Comparison of ENCODE assay signal across 1 cellular context in the genomic region with DNA sequence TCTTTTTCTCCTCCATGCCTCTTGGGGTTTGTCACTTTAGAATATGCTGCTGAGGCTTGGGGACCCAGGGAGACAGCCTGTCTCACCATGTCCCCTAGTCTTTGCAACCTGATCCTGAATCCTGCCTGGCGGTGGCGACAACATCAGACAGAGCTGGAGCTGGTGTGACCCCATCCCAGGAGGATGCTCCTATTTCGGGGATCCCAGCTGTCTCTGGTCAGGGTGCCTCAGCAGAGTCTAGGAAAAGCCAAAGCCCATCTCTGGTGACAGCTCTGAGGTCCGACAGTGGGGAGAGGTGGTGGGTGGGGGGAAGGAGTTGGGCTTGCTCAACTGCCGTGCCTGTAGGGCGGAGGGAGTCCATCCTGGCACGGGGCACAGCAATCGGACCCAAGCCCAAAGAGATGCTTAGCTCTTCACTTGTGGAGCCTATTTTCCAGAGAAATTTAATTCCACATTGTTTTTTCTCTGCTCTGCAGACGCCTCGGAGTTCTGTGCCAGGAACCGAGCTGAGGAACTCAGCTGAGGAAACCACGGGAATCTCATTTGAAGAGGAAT.
TF ChIP-seq lines count a peak whose summit lies in the region.

No MANE protein-coding gene starts in this region.

TF ChIP-seq in HepG2, 621 proteins besides CTCF, POLR2A, EP300 and RAD21 (continued from another document):
- TF ChIP-seq IRF1 (CRISPR knock-in tag; IDR thresholded peaks at IDR 0.05; ENCODE audit: low read depth) (no peak), ZNF296 (CRISPR knock-in tag; conservative IDR thresholded peaks at IDR 0.05) (0 out of 2 replicates have a peak, but pooled peaks have one; percentile 8), ZNF597 (CRISPR knock-in tag; IDR thresholded peaks at IDR 0.05) (no peak)
- TF ChIP-seq, protein P1, sequence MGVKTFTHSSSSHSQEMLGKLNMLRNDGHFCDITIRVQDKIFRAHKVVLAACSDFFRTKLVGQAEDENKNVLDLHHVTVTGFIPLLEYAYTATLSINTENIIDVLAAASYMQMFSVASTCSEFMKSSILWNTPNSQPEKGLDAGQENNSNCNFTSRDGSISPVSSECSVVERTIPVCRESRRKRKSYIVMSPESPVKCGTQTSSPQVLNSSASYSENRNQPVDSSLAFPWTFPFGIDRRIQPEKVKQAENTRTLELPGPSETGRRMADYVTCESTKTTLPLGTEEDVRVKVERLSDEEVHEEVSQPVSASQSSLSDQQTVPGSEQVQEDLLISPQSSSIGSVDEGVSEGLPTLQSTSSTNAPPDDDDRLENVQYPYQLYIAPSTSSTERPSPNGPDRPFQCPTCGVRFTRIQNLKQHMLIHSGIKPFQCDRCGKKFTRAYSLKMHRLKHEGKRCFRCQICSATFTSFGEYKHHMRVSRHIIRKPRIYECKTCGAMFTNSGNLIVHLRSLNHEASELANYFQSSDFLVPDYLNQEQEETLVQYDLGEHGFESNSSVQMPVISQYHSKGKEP (CRISPR knock-in tag; IDR thresholded peaks at IDR 0.05): no peak
TF ChIP-seq in HepG2: peak in this region for 15.
